ENCODE assay signal across 11 cellular contexts in genomic region chr7:2116086-2116810, GRCh38.
DNase-seq lines count a peak whose midpoint lies in the region; ATAC-seq and TF ChIP-seq lines count a peak whose summit lies in the region.
"Had no signal": no experiment of that assay in that cellular context is flagged by ENCODE, and none has a peak within 500 bp of the region (broad histone marks: within the 10 kb centered on the region; RNA-seq: fewer than 3 reads in every experiment).

No MANE protein-coding gene starts in this region.

- no peak for TF ChIP-seq CTCF in CD14-positive monocyte (IDR thresholded peaks at IDR 0.05)

- H3K27me3 Mint-ChIP-seq in CD14-positive monocyte (ENCODE audit: low read depth in 3 of 3): peaks cover 3 to 7% (median 5%) of the 10 kb centered on the region in 3 donors
- no peaks in the 10 kb centered on the region for H3K27me3 Mint-ChIP-seq in activated CD4-positive, alpha-beta T cell treated with anti-CD3 and anti-CD28 coated beads, Interleukin-2, amount 10 ng/mL, durations not matched to agents 7 days and 5 days
- no peaks in the 10 kb centered on the region for H3K27me3 Mint-ChIP-seq in T-cell
- H3K27me3 Mint-ChIP-seq: activated B cell treated with CpG ODN at 0.5 μM for 24 hours; activated naive CD8-positive, alpha-beta T cell treated with anti-CD3 and anti-CD28 coated beads for 36 hours had no signal

- CTCF ChIA-PET in activated CD4-positive, alpha-beta T cell treated with anti-CD3 and anti-CD28 coated beads, Interleukin-2, amount 10 ng/mL, durations not matched to agents 7 days and 5 days (lab: Charles Lee): no interaction called here
- CTCF ChIA-PET in T-cell (lab: Charles Lee): no interaction called here

- intact Hi-C loops in CD14-positive monocyte (cut with micrococcal nuclease): no loop called here

- POLR2A ChIA-PET in activated CD4-positive, alpha-beta T cell treated with anti-CD3 and anti-CD28 coated beads, Interleukin-2, amount 10 ng/mL, durations not matched to agents 7 days and 5 days (lab: Charles Lee): no interaction called here
- POLR2A ChIA-PET in T-cell (lab: Charles Lee): no interaction called here

- ATAC-seq in T-cell (replicated peaks in 1 of 4): no peak

- no peak for DNase-seq in CD14-positive monocyte (ENCODE audit: low spot score)
- DNase-seq in NCI-H2196 (lab: John Stamatoyannopoulos, UW; ENCODE audit: unreplicated experiment): peak; percentile 70
- peak; percentile 81 for DNase-seq in myocyte (ENCODE audit: low read depth)
- no peak for DNase-seq in NCI-H1436 treated with DMSO at 0.1 percent for 48 hours (lab: John Stamatoyannopoulos, UW)
- DNase-seq in COR-L47 (lab: John Stamatoyannopoulos, UW): no peak
- no peak for DNase-seq in activated CD4-positive, alpha-beta T cell treated with anti-CD3 and anti-CD28 coated beads, Interleukin-2, amount 10 ng/mL, durations not matched to agents 7 days and 5 days
- DNase-seq in T-cell: no peak
- DNase-seq: activated B cell treated with CpG ODN at 0.5 μM for 24 hours; activated naive CD8-positive, alpha-beta T cell treated with anti-CD3 and anti-CD28 coated beads for 36 hours had no signal

- peaks cover 39 to 45% of the 10 kb centered on the region in 2 donors for H3K36me3 Mint-ChIP-seq in CD14-positive monocyte
- peaks cover 3% of the 10 kb centered on the region for H3K36me3 Mint-ChIP-seq in activated CD4-positive, alpha-beta T cell treated with anti-CD3 and anti-CD28 coated beads, Interleukin-2, amount 10 ng/mL, durations not matched to agents 7 days and 5 days (ENCODE audit: low read depth)
- peaks cover 8% of the 10 kb centered on the region for H3K36me3 Mint-ChIP-seq in T-cell

- peak overlapping the region in 6 of 7 donors; percentile 51 to 73 (median 63) for H3K27ac Mint-ChIP-seq in CD14-positive monocyte
- no peak overlapping the region for H3K27ac Mint-ChIP-seq in activated CD4-positive, alpha-beta T cell treated with anti-CD3 and anti-CD28 coated beads, Interleukin-2, amount 10 ng/mL, durations not matched to agents 7 days and 5 days
- no peak overlapping the region for H3K27ac Mint-ChIP-seq in T-cell
- H3K27ac Mint-ChIP-seq: activated B cell treated with CpG ODN at 0.5 μM for 24 hours; activated naive CD8-positive, alpha-beta T cell treated with anti-CD3 and anti-CD28 coated beads for 36 hours had no signal

- H3K4me3 Mint-ChIP-seq in CD14-positive monocyte: peak overlapping the region in 1 of 2 donors; percentile 53
- no peak overlapping the region for H3K4me3 Mint-ChIP-seq in activated CD4-positive, alpha-beta T cell treated with anti-CD3 and anti-CD28 coated beads, Interleukin-2, amount 10 ng/mL, durations not matched to agents 7 days and 5 days
- peak overlapping the region in 1 of 3 donors; percentile 27 for H3K4me3 Mint-ChIP-seq in T-cell
- H3K4me3 Mint-ChIP-seq: activated B cell treated with CpG ODN at 0.5 μM for 24 hours; activated naive CD8-positive, alpha-beta T cell treated with anti-CD3 and anti-CD28 coated beads for 36 hours had no signal

- H3K4me1 Mint-ChIP-seq in CD14-positive monocyte (peaks cover 41% of the 10 kb centered on the region), T-cell (peaks cover 43 to 46% (median 45%) of the 10 kb centered on the region in 3 donors)
- H3K4me1 Mint-ChIP-seq in activated CD4-positive, alpha-beta T cell treated with anti-CD3 and anti-CD28 coated beads, Interleukin-2, amount 10 ng/mL, durations not matched to agents 7 days and 5 days: peaks cover 32% of the 10 kb centered on the region

- peak overlapping the region; percentile 77 for H3K27ac ChIP-seq in cingulate gyrus (ENCODE audit: low read depth, low read length)
- H3K27ac ChIP-seq: C4-2B had no signal

- H3K9me3 Mint-ChIP-seq in CD14-positive monocyte: peaks cover 15 to 22% (median 17%) of the 10 kb centered on the region in 7 donors
- no peaks in the 10 kb centered on the region for H3K9me3 Mint-ChIP-seq in activated CD4-positive, alpha-beta T cell treated with anti-CD3 and anti-CD28 coated beads, Interleukin-2, amount 10 ng/mL, durations not matched to agents 7 days and 5 days
- no peaks in the 10 kb centered on the region for H3K9me3 Mint-ChIP-seq in T-cell

Comparison
In these comparisons a context has a peak if more than half of its experiments do, and no peak if none do; other contexts are left out.
1. DNase-seq: peak in NCI-H2196 (single experiment) and myocyte (single experiment); none in CD14-positive monocyte (single experiment), NCI-H1436 treated with DMSO at 0.1 percent for 48 hours (single experiment), COR-L47 (single experiment), activated CD4-positive, alpha-beta T cell treated with anti-CD3 and anti-CD28 coated beads, Interleukin-2, amount 10 ng/mL, durations not matched to agents 7 days and 5 days (single experiment) and T-cell (0 of 34).
2. H3K27ac Mint-ChIP-seq: peak in CD14-positive monocyte (6 of 7); none in activated CD4-positive, alpha-beta T cell treated with anti-CD3 and anti-CD28 coated beads, Interleukin-2, amount 10 ng/mL, durations not matched to agents 7 days and 5 days (single experiment) and T-cell (0 of 2).